Comparison of ENCODE assay signal across 11 cellular contexts in genomic region chr17:55286681-55287589, GRCh38. TPM values are rescaled to one million over a fixed set of nuclear protein-coding genes. Genes with fewer than 3 reads are reported as not detected.
A peak's percentile ranks its signal among the peaks of the same experiment; 100 is the strongest.
DNase-seq lines count a peak whose midpoint lies in the region; ATAC-seq and TF ChIP-seq lines count a peak whose summit lies in the region.
"Had no signal": no experiment of that assay in that cellular context is flagged by ENCODE, and none has a peak within 500 bp of the region (broad histone marks: within the 10 kb centered on the region; RNA-seq: fewer than 3 reads in every experiment).

No MANE protein-coding gene starts in this region.

- ATAC-seq in omental fat pad (ENCODE audit: low FRiP score) (peak; percentile 73), HG02970 (IDR thresholded peaks at IDR 0.05; ENCODE audit: low FRiP score, unreplicated experiment) (no peak)
- ATAC-seq: Panc1 had no signal

- TF ChIP-seq CTCF in omental fat pad (IDR thresholded peaks at IDR 0.05): no peak

- DNase-seq in EL (peak; percentile 68), SW480 (ENCODE audit: low spot score) (peak; percentile 9), fibroblast of gingiva (ENCODE audit: low read depth) (peak; percentile 82), omental fat pad (ENCODE audit: low spot score) (no peak), SHP77 (lab: John Stamatoyannopoulos, UW) (no peak), SHP77 treated with DMSO at 0.1 percent for 48 hours (lab: John Stamatoyannopoulos, UW) (no peak), DMS153 treated with DMSO at 0.1 percent for 48 hours (lab: John Stamatoyannopoulos, UW; ENCODE audit: unreplicated experiment) (no peak)
- DNase-seq: activated CD4-positive, alpha-beta T cell treated with anti-CD3 and anti-CD28 coated beads for 48 hours; NCI-H1105 had no signal

RNA-seq across cellular contexts. Expression of gene HLF, which starts 22.2 kb away (rescaled TPM):
- total RNA-seq in omental fat pad: 10 to 100 TPM; 12.5 to 15.4 (median 14.6) TPM

Comparison
In these comparisons a context has a peak if more than half of its experiments do, and no peak if none do; other contexts are left out.
1. DNase-seq: peak in EL (single experiment), SW480 (single experiment) and fibroblast of gingiva (single experiment); none in omental fat pad (single experiment), SHP77 (0 of 2), SHP77 treated with DMSO at 0.1 percent for 48 hours (single experiment) and DMS153 treated with DMSO at 0.1 percent for 48 hours (single experiment).